ENCODE assay signal across 18 cellular contexts in the genomic region with DNA sequence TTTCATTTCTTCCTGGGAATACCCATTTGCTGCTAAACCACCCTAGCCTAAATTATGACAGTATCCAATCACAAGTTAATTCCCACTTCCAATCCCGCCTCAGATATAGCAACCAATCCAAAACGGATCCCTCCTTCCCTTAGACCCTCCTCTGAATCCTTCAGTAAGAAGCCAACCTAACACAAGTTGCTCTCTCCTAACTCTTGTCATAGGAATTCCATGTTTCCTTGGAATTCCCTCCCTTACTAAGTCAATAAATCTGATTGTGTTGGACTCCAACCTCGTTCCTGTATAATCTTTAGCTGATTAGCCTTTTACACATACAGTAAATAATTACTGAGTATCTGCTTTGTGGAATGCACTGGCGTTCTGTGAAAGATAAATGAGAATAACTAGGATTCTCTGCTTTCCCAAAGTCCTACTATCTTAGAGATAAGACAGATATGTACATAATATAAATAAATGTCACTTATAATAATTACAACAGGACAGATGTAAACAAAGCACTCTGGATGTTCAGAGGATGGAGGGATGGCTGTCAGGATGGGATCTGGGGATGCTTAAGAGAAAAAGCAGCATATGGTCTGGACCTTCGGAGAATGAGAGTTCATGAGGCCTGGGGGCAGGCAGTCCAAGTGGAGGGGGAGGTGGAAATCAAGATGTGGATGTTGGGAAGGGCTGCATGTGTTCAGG.
"Had no signal": no experiment of that assay in that cellular context is flagged by ENCODE, and none has a peak within 500 bp of the region (broad histone marks: within the 10 kb centered on the region; RNA-seq: fewer than 3 reads in every experiment).

No MANE protein-coding gene starts in this region.

- H3K4me3 ChIP-seq: colonic mucosa, gastroesophageal sphincter, heart left ventricle, ovary, testis, upper lobe of right lung had no signal

- H3K4me1 ChIP-seq: colonic mucosa, gastroesophageal sphincter, heart left ventricle, testis, upper lobe of right lung had no signal

- H3K27ac Mint-ChIP-seq: activated B cell treated with CpG ODN at 0.5 μM for 24 hours; activated CD8-positive, alpha-beta T cell treated with anti-CD3 and anti-CD28 coated beads for 36 hours; activated naive CD8-positive, alpha-beta T cell treated with anti-CD3 and anti-CD28 coated beads, Interleukin-2, amount 10 ng/mL, durations not matched to agents 7 days and 5 days; activated T-helper 17 cell treated with anti-CD3 and anti-CD28 coated beads, Interleukin-2, amount 50 U/mL, for 72 hours; immature natural killer cell; stimulated activated effector memory CD8-positive, alpha-beta T cell treated with anti-CD3 and anti-CD28 coated beads, Interleukin-12 subunit alpha, Interleukin-12 subunit beta, amount 100 ng/mL, for 72 hours had no signal

- H3K4me3 Mint-ChIP-seq: activated B cell treated with CpG ODN at 0.5 μM for 24 hours; activated CD8-positive, alpha-beta T cell treated with anti-CD3 and anti-CD28 coated beads for 36 hours; activated naive CD8-positive, alpha-beta T cell treated with anti-CD3 and anti-CD28 coated beads, Interleukin-2, amount 10 ng/mL, durations not matched to agents 7 days and 5 days; activated T-helper 17 cell treated with anti-CD3 and anti-CD28 coated beads, Interleukin-2, amount 50 U/mL, for 72 hours; central memory CD8-positive, alpha-beta T cell; immature natural killer cell; stimulated activated effector memory CD8-positive, alpha-beta T cell treated with anti-CD3 and anti-CD28 coated beads, Interleukin-12 subunit alpha, Interleukin-12 subunit beta, amount 100 ng/mL, for 72 hours had no signal

- DNase-seq: activated B cell treated with CpG ODN at 0.5 μM for 24 hours; activated CD4-positive, alpha-beta T cell treated with anti-CD3 and anti-CD28 coated beads for 4 hours; activated CD8-positive, alpha-beta T cell treated with anti-CD3 and anti-CD28 coated beads for 36 hours; activated naive CD4-positive, alpha-beta T cell treated with Interleukin-2 at 50 U/mL for 16 hours; activated naive CD8-positive, alpha-beta T cell treated with anti-CD3 and anti-CD28 coated beads, Interleukin-2, amount 10 ng/mL, durations not matched to agents 7 days and 5 days; activated T-cell treated with anti-CD3 and anti-CD28 coated beads, Interleukin-2, amount 50 U/mL, for 1 hour; colonic mucosa; heart left ventricle; immature natural killer cell; ovary; stimulated activated CD4-positive, alpha-beta T cell treated with anti-CD3 and anti-CD28 coated beads, Interleukin-4, amount 100 ng/mL, for 24 hours; testis; upper lobe of right lung had no signal

- H3K36me3 Mint-ChIP-seq: activated naive CD8-positive, alpha-beta T cell treated with anti-CD3 and anti-CD28 coated beads, Interleukin-2, amount 10 ng/mL, durations not matched to agents 7 days and 5 days; immature natural killer cell; stimulated activated effector memory CD8-positive, alpha-beta T cell treated with anti-CD3 and anti-CD28 coated beads, Interleukin-12 subunit alpha, Interleukin-12 subunit beta, amount 100 ng/mL, for 72 hours had no signal

- H3K9me3 Mint-ChIP-seq: activated B cell treated with CpG ODN at 0.5 μM for 24 hours; activated CD8-positive, alpha-beta T cell treated with anti-CD3 and anti-CD28 coated beads for 36 hours; activated naive CD8-positive, alpha-beta T cell treated with anti-CD3 and anti-CD28 coated beads, Interleukin-2, amount 10 ng/mL, durations not matched to agents 7 days and 5 days; activated T-helper 17 cell treated with anti-CD3 and anti-CD28 coated beads, Interleukin-2, amount 50 U/mL, for 72 hours; central memory CD8-positive, alpha-beta T cell; stimulated activated effector memory CD8-positive, alpha-beta T cell treated with anti-CD3 and anti-CD28 coated beads, Interleukin-12 subunit alpha, Interleukin-12 subunit beta, amount 100 ng/mL, for 72 hours had no signal

- H3K9me3 ChIP-seq: colonic mucosa, gastroesophageal sphincter, heart left ventricle, ovary, testis, upper lobe of right lung had no signal

- H3K27ac ChIP-seq: colonic mucosa, gastroesophageal sphincter, heart left ventricle, testis, upper lobe of right lung had no signal

- H3K27me3 ChIP-seq: colonic mucosa, gastroesophageal sphincter, ovary, testis, upper lobe of right lung had no signal

- H3K27me3 Mint-ChIP-seq: activated B cell treated with CpG ODN at 0.5 μM for 24 hours; activated CD8-positive, alpha-beta T cell treated with anti-CD3 and anti-CD28 coated beads for 36 hours; activated naive CD8-positive, alpha-beta T cell treated with anti-CD3 and anti-CD28 coated beads, Interleukin-2, amount 10 ng/mL, durations not matched to agents 7 days and 5 days; activated T-helper 17 cell treated with anti-CD3 and anti-CD28 coated beads, Interleukin-2, amount 50 U/mL, for 72 hours; central memory CD8-positive, alpha-beta T cell had no signal

- H3K36me3 ChIP-seq: colonic mucosa, gastroesophageal sphincter, heart left ventricle, ovary, upper lobe of right lung had no signal

- ATAC-seq: activated CD8-positive, alpha-beta T cell treated with anti-CD3 and anti-CD28 coated beads for 36 hours; activated T-helper 17 cell treated with anti-CD3 and anti-CD28 coated beads, Interleukin-2, amount 50 U/mL, for 72 hours; gastroesophageal sphincter; heart left ventricle; sciatic nerve; stimulated activated effector memory CD8-positive, alpha-beta T cell treated with anti-CD3 and anti-CD28 coated beads, Interleukin-12 subunit alpha, Interleukin-12 subunit beta, amount 100 ng/mL, for 72 hours; upper lobe of right lung had no signal

- H3K4me1 Mint-ChIP-seq: activated naive CD8-positive, alpha-beta T cell treated with anti-CD3 and anti-CD28 coated beads, Interleukin-2, amount 10 ng/mL, durations not matched to agents 7 days and 5 days; activated T-helper 17 cell treated with anti-CD3 and anti-CD28 coated beads, Interleukin-2, amount 50 U/mL, for 72 hours; central memory CD8-positive, alpha-beta T cell; immature natural killer cell; stimulated activated effector memory CD8-positive, alpha-beta T cell treated with anti-CD3 and anti-CD28 coated beads, Interleukin-12 subunit alpha, Interleukin-12 subunit beta, amount 100 ng/mL, for 72 hours had no signal
